Comparison of ENCODE assay signal across 12 cellular contexts in genomic region chr17:44688200-44688599, GRCh38. TPM values are rescaled to one million over a fixed set of nuclear protein-coding genes. Genes with fewer than 3 reads are reported as not detected.
DNase-seq lines count a peak whose midpoint lies in the region; ATAC-seq and TF ChIP-seq lines count a peak whose summit lies in the region.
"Had no signal": no experiment of that assay in that cellular context is flagged by ENCODE, and none has a peak within 500 bp of the region (broad histone marks: within the 10 kb centered on the region; RNA-seq: fewer than 3 reads in every experiment).

No MANE protein-coding gene starts in this region.

- H3K9me3 ChIP-seq in breast epithelium (no peaks in the 10 kb centered on the region), iPS-20b (ENCODE audit: insufficient read depth, low read depth, low read length) (no peaks in the 10 kb centered on the region), thoracic aorta (no peaks in the 10 kb centered on the region)

- no peaks in the 10 kb centered on the region for H3K27me3 Mint-ChIP-seq in MCF 10A (ENCODE audit: insufficient read depth, unreplicated experiment)
- no peaks in the 10 kb centered on the region for H3K27me3 Mint-ChIP-seq in activated CD4-positive, alpha-beta memory T cell treated with anti-CD3 and anti-CD28 coated beads for 36 hours
- H3K27me3 Mint-ChIP-seq: naive B cell had no signal

- H3K27ac ChIP-seq in breast epithelium (no peak overlapping the region), iPS-20b (ENCODE audit: low read length) (no peak overlapping the region), thoracic aorta (no peak overlapping the region)

- peaks cover 21% of the 10 kb centered on the region for H3K4me1 Mint-ChIP-seq in MCF 10A (ENCODE audit: insufficient read depth, unreplicated experiment)
- H3K4me1 Mint-ChIP-seq in activated CD4-positive, alpha-beta memory T cell treated with anti-CD3 and anti-CD28 coated beads for 36 hours (ENCODE audit: low read depth): peaks cover 32% of the 10 kb centered on the region

- H3K4me1 ChIP-seq in breast epithelium: peaks cover 6 to 20% of the 10 kb centered on the region in 2 donors
- peaks cover 5% of the 10 kb centered on the region; the same call in 1 of the 2 replicates for H3K4me1 ChIP-seq in iPS-20b (ENCODE audit: insufficient read depth, low read length)
- H3K4me1 ChIP-seq in thoracic aorta (ENCODE audit: control insufficient read depth in 1 of 2, low read depth in 2 of 2): peaks cover 0 to 19% of the 10 kb centered on the region in 2 donors

- H3K9ac ChIP-seq in iPS-20b (ENCODE audit: low read depth, low read length): no peak overlapping the region; the same call in 1 of the 2 replicates

- CTCF ChIA-PET in MCF 10A (lab: Yijun Ruan, JAX): interaction anchor here (1.6 to 1.8 kb wide), 2 partner anchors 14 to 16 kb away, joined by 3 to 5 read pairs; no protein-coding TSS in a partner anchor
- CTCF ChIA-PET in activated CD4-positive, alpha-beta memory T cell treated with anti-CD3 and anti-CD28 coated beads for 36 hours (lab: Charles Lee): interaction anchor here (0.5 to 1.1 kb wide), 2 partner anchors 16 to 154 kb away, joined by 3 read pairs; no protein-coding TSS in a partner anchor

- no peak for DNase-seq in MCF 10A (ENCODE audit: unreplicated experiment)
- DNase-seq in breast epithelium (ENCODE audit: low spot score in 2 of 2): no peak
- no peak for DNase-seq in activated CD4-positive, alpha-beta memory T cell treated with anti-CD3 and anti-CD28 coated beads for 36 hours
- DNase-seq in thoracic aorta (ENCODE audit: low spot score): no peak
- no peak for DNase-seq in NCI-H748 treated with DMSO at 0.1 percent for 48 hours (lab: John Stamatoyannopoulos, UW)
- no peak for DNase-seq in DMS53 treated with DMSO at 0.1 percent for 48 hours (lab: John Stamatoyannopoulos, UW; ENCODE audit: unreplicated experiment)
- DNase-seq: activated CD4-positive, alpha-beta T cell treated with anti-CD3 and anti-CD28 coated beads for 4 hours; naive B cell; NCI-H1694 had no signal

- H3K9me3 Mint-ChIP-seq in MCF 10A (ENCODE audit: unreplicated experiment): no peaks in the 10 kb centered on the region
- H3K9me3 Mint-ChIP-seq in activated CD4-positive, alpha-beta memory T cell treated with anti-CD3 and anti-CD28 coated beads for 36 hours: no peaks in the 10 kb centered on the region
- H3K9me3 Mint-ChIP-seq: naive B cell had no signal

- no peak for ATAC-seq in thoracic aorta (ENCODE audit: insufficient number of reproducible peaks, low FRiP score, low read depth)
- ATAC-seq in GM19452 (IDR thresholded peaks at IDR 0.05; ENCODE audit: unreplicated experiment): no peak

- no peak overlapping the region for H3K27ac Mint-ChIP-seq in MCF 10A (ENCODE audit: low read depth, unreplicated experiment)
- H3K27ac Mint-ChIP-seq in activated CD4-positive, alpha-beta memory T cell treated with anti-CD3 and anti-CD28 coated beads for 36 hours: no peak overlapping the region

- no peak for TF ChIP-seq CTCF in MCF 10A (IDR thresholded peaks at IDR 0.05; ENCODE audit: unreplicated experiment)
- no peak for TF ChIP-seq CTCF in breast epithelium (IDR thresholded peaks at IDR 0.05)
- TF ChIP-seq CTCF in thoracic aorta (IDR thresholded peaks at IDR 0.05): no peak

- H3K4me3 ChIP-seq in breast epithelium (peak overlapping the region in 1 of 3 donors; percentile 80), iPS-20b (ENCODE audit: low read length) (peak overlapping the region; percentile 91; the same call in 1 of the 2 replicates), thoracic aorta (peak overlapping the region; percentile 79)

- POLR2A ChIA-PET in MCF 10A (lab: Yijun Ruan, JAX): interaction anchor here (0.5 to 3.8 kb wide), 8 partner anchors 12 to 623 kb away, joined by 3 to 53 read pairs (median 8); partner anchors contain the start of genes DBF4B and FZD2
- POLR2A ChIA-PET in activated CD4-positive, alpha-beta memory T cell treated with anti-CD3 and anti-CD28 coated beads for 36 hours (lab: Charles Lee): interaction anchor here (0.8 to 1.4 kb wide), 2 partner anchors 20 to 211 kb away, joined by 3 to 4 read pairs; partner anchors contain the start of genes DBF4B and EFTUD2

- no peak for TF ChIP-seq POLR2A in breast epithelium (IDR thresholded peaks at IDR 0.05)

- no TSS peak for BruUV-seq in MCF 10A (replicated peaks; lab: Mats Ljungman, UMichigan)

- peaks cover 7% of the 10 kb centered on the region for H3K36me3 Mint-ChIP-seq in MCF 10A (ENCODE audit: insufficient read depth, unreplicated experiment)
- H3K36me3 Mint-ChIP-seq in activated CD4-positive, alpha-beta memory T cell treated with anti-CD3 and anti-CD28 coated beads for 36 hours: peaks cover 10% of the 10 kb centered on the region

- intact Hi-C loops in MCF 10A (cut with micrococcal nuclease): no loop called here
- intact Hi-C loops in breast epithelium (cut with DNase I; ENCODE audit: low total_unique reads): no loop called here
- intact Hi-C loops in activated CD4-positive, alpha-beta memory T cell treated with anti-CD3 and anti-CD28 coated beads for 36 hours (cut with micrococcal nuclease): no loop called here

- H3K27me3 ChIP-seq in breast epithelium (no peaks in the 10 kb centered on the region), iPS-20b (ENCODE audit: insufficient read depth, low read length) (no peaks in the 10 kb centered on the region), thoracic aorta (replicated peaks; ENCODE audit: insufficient read depth) (no peaks in the 10 kb centered on the region)

- H3K4me3 Mint-ChIP-seq in MCF 10A (ENCODE audit: unreplicated experiment): peak overlapping the region; percentile 96
- H3K4me3 Mint-ChIP-seq in activated CD4-positive, alpha-beta memory T cell treated with anti-CD3 and anti-CD28 coated beads for 36 hours: peak overlapping the region; percentile 99

- H3K36me3 ChIP-seq in breast epithelium (no peaks in the 10 kb centered on the region), iPS-20b (ENCODE audit: insufficient read depth, low read depth, low read length) (peaks cover 19% of the 10 kb centered on the region), thoracic aorta (no peaks in the 10 kb centered on the region)

RNA-seq across cellular contexts. Expression of gene CCDC43, which starts 1.4 kb away (rescaled TPM):
- total RNA-seq in MCF 10A (2022) (32.8 and 33.6 TPM in 2 replicates), breast epithelium (10 to 100 TPM; 16.6 to 22.8 (median 16.7) TPM), thoracic aorta (10 to 100 TPM in 1 of 2 donors, 1 to 10 TPM in 1; 8.0 to 18.8 TPM)
- 10 to 100 TPM; 26.4 to 27.7 TPM for total RNA-seq in activated CD4-positive, alpha-beta memory T cell treated with anti-CD3 and anti-CD28 coated beads for 36 hours

RNA-seq across cellular contexts. Expression of gene DBF4B, which starts 20.3 kb away (rescaled TPM):
- total RNA-seq in MCF 10A (2022) (13.9 TPM in 2 replicates), breast epithelium (1 to 10 TPM; 2.3 to 7.5 (median 3.2) TPM), thoracic aorta (1 to 10 TPM; 5.7 to 7.8 TPM)
- total RNA-seq in activated CD4-positive, alpha-beta memory T cell treated with anti-CD3 and anti-CD28 coated beads for 36 hours: 10 to 100 TPM; 25.9 to 27.9 TPM

RNA-seq across cellular contexts. Expression of gene MEIOC, which starts 31.9 kb away (rescaled TPM):
- total RNA-seq in MCF 10A (2022) (not detected in 2 replicates), breast epithelium (under 1 TPM in 1 of 3 donors, not detected in 2; under 0.01 TPM), thoracic aorta (not detected)
- total RNA-seq in activated CD4-positive, alpha-beta memory T cell treated with anti-CD3 and anti-CD28 coated beads for 36 hours: under 1 TPM; 0.33 to 0.46 TPM
- total RNA-seq: bronchial epithelial cell had no signal
